ENCODE assay signal across 8 cellular contexts in the genomic region with DNA sequence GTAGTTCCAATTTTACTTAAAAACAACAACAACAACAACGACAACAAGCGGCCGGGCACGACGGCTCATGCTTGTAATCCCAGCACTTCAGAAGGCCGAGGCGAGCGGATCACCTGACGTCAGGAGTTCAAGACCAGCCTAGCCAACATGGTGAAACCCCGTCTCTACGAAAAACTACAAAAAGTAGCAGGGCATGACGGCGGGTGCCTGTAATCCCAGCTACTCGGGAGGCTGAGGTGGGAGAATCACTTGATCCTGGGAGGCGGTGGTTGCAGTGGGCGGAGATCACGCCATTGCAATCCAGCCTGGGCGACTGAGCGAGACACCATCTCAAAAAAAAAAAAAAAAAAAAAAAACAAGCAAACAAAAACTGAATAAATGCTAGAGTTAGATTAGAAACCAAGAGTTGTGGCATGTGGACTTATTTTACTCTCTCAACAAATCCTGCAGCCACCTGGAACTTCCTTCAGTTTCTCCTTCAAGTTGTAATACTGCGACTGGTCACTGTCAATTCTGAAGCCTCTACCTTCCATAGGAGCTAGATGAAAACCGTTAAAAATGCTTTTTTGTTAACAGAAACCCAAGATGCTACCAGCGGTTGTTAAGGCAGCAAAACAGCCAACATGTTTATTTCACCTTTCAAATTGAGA. TPM values are rescaled to one million over a fixed set of nuclear protein-coding genes. Genes with fewer than 3 reads are reported as not detected.
DNase-seq lines count a peak whose midpoint lies in the region; ATAC-seq, FAIRE-seq and TF ChIP-seq lines count a peak whose summit lies in the region.

No MANE protein-coding gene starts in this region.

- H2AFZ ChIP-seq in PC-3 (ENCODE audit: low read length) (no peak overlapping the region), neural progenitor cell (replicated peaks) (no peak overlapping the region)

- H3K36me3 Mint-ChIP-seq in neural progenitor cell: peaks cover 14% of the 10 kb centered on the region

- H3K9me3 ChIP-seq in PC-3 (ENCODE audit: low read length): no peaks in the 10 kb centered on the region
- H3K9me3 ChIP-seq in neural progenitor cell (ENCODE audit: low read depth): no peaks in the 10 kb centered on the region

- no peak for TF ChIP-seq CTCF in PC-3 (conservative IDR thresholded peaks at IDR 0.05; ENCODE audit: low read depth, low read length)
- TF ChIP-seq CTCF in epithelial cell of proximal tubule (conservative IDR thresholded peaks at IDR 0.05; ENCODE audit: low read depth, low read length): no peak
- no peak for TF ChIP-seq CTCF in neural progenitor cell (IDR thresholded peaks at IDR 0.05)

- no TSS peak for BruUV-seq in PC-3 (replicated peaks; lab: Mats Ljungman, UMichigan)

- H3K9me2 ChIP-seq in PC-3 (replicated peaks; ENCODE audit: low read length): no peaks in the 10 kb centered on the region

- no peak for ATAC-seq in PC-3

- no peaks in the 10 kb centered on the region for H3K9me3 Mint-ChIP-seq in neural progenitor cell

- POLR2A ChIA-PET in PC-3 (lab: Charles Lee; ENCODE audit: unreplicated experiment): interaction anchor here (0.6 kb wide), 1 partner anchor 125 kb away, joined by 3 read pairs; no protein-coding TSS in a partner anchor

- H3K36me3 ChIP-seq in PC-3 (ENCODE audit: low read depth, low read length) (no peaks in the 10 kb centered on the region; the same call in 1 of the 2 replicates), neural progenitor cell (peaks cover 11% of the 10 kb centered on the region)

- H3F3A ChIP-seq in PC-3 (ENCODE audit: low read length, unreplicated experiment): no peaks in the 10 kb centered on the region
- H3F3A ChIP-seq in neural progenitor cell (ENCODE audit: low read depth): peaks cover 12% of the 10 kb centered on the region

- H3K27me3 ChIP-seq in PC-3 (ENCODE audit: low read length) (no peaks in the 10 kb centered on the region), neural progenitor cell (no peaks in the 10 kb centered on the region)

- H3K4me1 ChIP-seq in PC-3 (ENCODE audit: insufficient read depth, low read length): peaks cover 6% of the 10 kb centered on the region; the same call in 1 of the 2 replicates
- peaks cover 8% of the 10 kb centered on the region for H3K4me1 ChIP-seq in neural progenitor cell

- H3K27ac ChIP-seq in PC-3 (ENCODE audit: low read length) (no peak overlapping the region), neural progenitor cell (no peak overlapping the region)

- no peak for FAIRE-seq in GM12892 (lab: Jason Lieb, UNC)

- peak overlapping the region; percentile 95 for H3K4me3 ChIP-seq in PC-3 (ENCODE audit: low read length)
- H3K4me3 ChIP-seq in epithelial cell of proximal tubule (ENCODE audit: low read depth, low read length): peak overlapping the region; percentile 88
- H3K4me3 ChIP-seq in neural progenitor cell: peak overlapping the region; percentile 82

- H3K4me3 Mint-ChIP-seq in neural progenitor cell: peak overlapping the region; percentile 98

- peaks cover 56% of the 10 kb centered on the region for H3K79me2 ChIP-seq in PC-3 (ENCODE audit: low read length)
- peaks cover 63% of the 10 kb centered on the region for H3K79me2 ChIP-seq in neural progenitor cell (ENCODE audit: low read depth)

- H3K9ac ChIP-seq in PC-3 (ENCODE audit: low read length): peak overlapping the region; percentile 94
- peak overlapping the region; percentile 75 for H3K9ac ChIP-seq in neural progenitor cell

- CTCF ChIA-PET in PC-3 (lab: Charles Lee): no interaction called here

- intact Hi-C loops in PC-3 (cut with micrococcal nuclease): no loop called here

- H3K27ac Mint-ChIP-seq in neural progenitor cell: no peak overlapping the region

- H4K20me1 ChIP-seq in PC-3 (ENCODE audit: low read length): 0 out of 2 replicates have a peak, but pooled peaks cover 3% of the 10 kb centered on the region
- H4K20me1 ChIP-seq in neural progenitor cell (ENCODE audit: low read depth): peaks cover 42% of the 10 kb centered on the region

- H3K4me1 Mint-ChIP-seq in neural progenitor cell: peaks cover 20% of the 10 kb centered on the region

- peaks cover 4% of the 10 kb centered on the region for H3K27me3 Mint-ChIP-seq in neural progenitor cell (ENCODE audit: insufficient read depth, low read depth)

- TF ChIP-seq POLR2A in GM12892 (IDR thresholded peaks at IDR 0.05; ENCODE audit: low read depth, low read length): no peak

- DNase-seq in GM12892 (ENCODE audit: insufficient read length): peak; percentile 15
- no peak for DNase-seq in PC-3
- DNase-seq in epithelial cell of proximal tubule (ENCODE audit: low read depth): no peak
- DNase-seq in neural progenitor cell (ENCODE audit: low spot score): no peak
- no peak for DNase-seq in AML-193 (lab: John Stamatoyannopoulos, UW)
- DNase-seq in A172 (ENCODE audit: low spot score): no peak
- DNase-seq in NCI-H345 (lab: John Stamatoyannopoulos, UW): no peak
- no peak for DNase-seq in stimulated activated CD4-positive, alpha-beta T cell treated with anti-CD3 and anti-CD28 coated beads, Interleukin-4, amount 100 ng/mL, for 24 hours

- H3K4me2 ChIP-seq in PC-3 (ENCODE audit: low read length): peak overlapping the region; percentile 85
- peak overlapping the region; percentile 96 for H3K4me2 ChIP-seq in neural progenitor cell

RNA-seq across cellular contexts. Expression of a gene that starts 1.3 kb away (rescaled TPM):
- 415 TPM for polyA plus RNA-seq in GM12892 (2012; ENCODE audit: missing spikeins)
- total RNA-seq in PC-3 (2014; rRNA removed) (243 and 250 TPM in 2 replicates), epithelial cell of proximal tubule (623 and 730 TPM in 2 replicates), neural progenitor cell (ENCODE audit: low replicate concordance) (1,034 and 1,141 TPM in 2 replicates)
- total RNA-seq in A172 (2014; rRNA removed; shearing (Covaris generic)): 463 and 550 TPM in 2 replicates

RNA-seq across cellular contexts. Expression of a gene that starts 7.4 kb away (rescaled TPM):
- polyA plus RNA-seq in GM12892 (2012; ENCODE audit: missing spikeins): 74.3 TPM
- total RNA-seq in PC-3 (2014; rRNA removed) (10.9 and 17.7 TPM in 2 replicates), epithelial cell of proximal tubule (123 and 230 TPM in 2 replicates), neural progenitor cell (ENCODE audit: low replicate concordance) (141 and 201 TPM in 2 replicates)
- 45.4 and 50.3 TPM in 2 replicates for total RNA-seq in A172 (2014; rRNA removed; shearing (Covaris generic))

RNA-seq across cellular contexts. Expression of a gene that starts 24.7 kb away (rescaled TPM):
- 27.2 TPM for polyA plus RNA-seq in GM12892 (2012; ENCODE audit: missing spikeins)
- total RNA-seq in PC-3 (2014; rRNA removed): 0.11 and 0.35 TPM in 2 replicates
- total RNA-seq in epithelial cell of proximal tubule: 7.2 and 11.0 TPM in 2 replicates
- 4.3 and 6.2 TPM in 2 replicates for total RNA-seq in neural progenitor cell (ENCODE audit: low replicate concordance)
- total RNA-seq in A172 (2014; rRNA removed; shearing (Covaris generic)): 2.8 and 3.9 TPM in 2 replicates
